In the genomic region with DNA sequence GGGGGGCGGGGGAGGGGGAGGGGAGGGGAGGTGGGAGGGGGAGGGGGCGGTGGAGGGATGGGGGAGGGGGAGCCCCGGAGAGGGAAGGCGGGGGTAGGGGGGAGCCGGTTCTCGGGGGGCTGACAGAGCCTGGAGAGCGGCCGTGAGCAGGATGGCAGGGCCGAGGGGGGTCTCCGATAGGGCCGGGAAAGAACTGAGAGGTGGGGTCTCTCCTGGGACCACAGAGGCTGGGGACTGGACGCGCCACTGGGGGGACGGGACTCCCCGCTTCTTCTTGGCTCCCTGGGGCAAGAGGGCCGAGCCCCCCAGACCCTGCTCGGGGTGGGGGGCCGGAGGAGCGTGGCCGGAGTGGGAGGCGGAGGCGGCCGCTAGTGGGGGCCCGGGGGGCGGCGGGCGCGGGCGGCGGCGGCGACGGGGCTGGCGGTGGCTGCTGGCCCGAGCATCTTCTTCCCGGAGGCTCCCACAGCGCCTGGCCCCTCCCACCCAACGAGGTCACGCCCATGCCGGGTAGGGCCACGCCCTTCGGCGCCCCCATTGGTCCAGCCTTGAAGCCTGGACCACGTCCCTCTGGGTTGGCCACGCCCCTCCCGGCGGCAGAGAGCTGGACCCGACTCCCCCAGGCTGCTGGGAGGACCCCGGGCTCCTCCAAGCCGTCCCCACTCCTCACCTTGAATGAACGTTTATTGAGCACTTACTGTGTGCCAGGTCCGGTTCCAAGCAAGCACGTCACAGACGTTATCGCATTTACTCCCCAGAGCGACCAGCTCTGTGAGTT, we compare ENCODE assay signal across 8 cellular contexts. TPM values are rescaled to one million over a fixed set of nuclear protein-coding genes. Genes with fewer than 3 reads are reported as not detected.
DNase-seq lines count a peak whose midpoint lies in the region; ATAC-seq, FAIRE-seq and TF ChIP-seq lines count a peak whose summit lies in the region.

A gene with protein sequence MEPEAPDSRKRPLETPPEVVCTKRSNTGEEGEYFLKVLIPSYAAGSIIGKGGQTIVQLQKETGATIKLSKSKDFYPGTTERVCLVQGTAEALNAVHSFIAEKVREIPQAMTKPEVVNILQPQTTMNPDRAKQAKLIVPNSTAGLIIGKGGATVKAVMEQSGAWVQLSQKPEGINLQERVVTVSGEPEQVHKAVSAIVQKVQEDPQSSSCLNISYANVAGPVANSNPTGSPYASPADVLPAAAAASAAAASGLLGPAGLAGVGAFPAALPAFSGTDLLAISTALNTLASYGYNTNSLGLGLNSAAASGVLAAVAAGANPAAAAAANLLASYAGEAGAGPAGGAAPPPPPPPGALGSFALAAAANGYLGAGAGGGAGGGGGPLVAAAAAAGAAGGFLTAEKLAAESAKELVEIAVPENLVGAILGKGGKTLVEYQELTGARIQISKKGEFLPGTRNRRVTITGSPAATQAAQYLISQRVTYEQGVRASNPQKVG (minus strand): TSS at position 302 of the 775 bp plus-strand sequence. CDS start 514 bp downstream, outside the sequence.

- peak; percentile 66 to 72 for ATAC-seq in activated T-cell treated with anti-CD3 and anti-CD28 coated beads, Interleukin-2, amount 50 U/mL, for 72 hours (replicated peaks in 1 of 2)
- ATAC-seq in aorta (ENCODE audit: low FRiP score) (peak; percentile 73), HG02870 (IDR thresholded peaks at IDR 0.05; ENCODE audit: unreplicated experiment) (no peak)

- intact Hi-C loops in aorta (cut with DNase I) (no loop called here), prostate gland (cut with DNase I) (no loop called here)

- H3K27ac ChIP-seq in aorta (ENCODE audit: low read depth in 1 of 2, low read length in 2 of 2) (no peak within 1 kb of the TSS), prostate gland (no peak within 1 kb of the TSS)

- H3K36me3 ChIP-seq in neuron (ENCODE audit: insufficient read depth, low read length) (peaks cover 22% of the 10 kb centered on the region), aorta (ENCODE audit: control insufficient read depth in 1 of 2, insufficient read depth in 2 of 2, low read length in 1 of 2) (no peaks in the 10 kb centered on the region), prostate gland (no peaks in the 10 kb centered on the region)

- peak within 1 kb of the TSS; percentile 70 for H3K4me3 ChIP-seq in neuron (ENCODE audit: low read length)
- no peak within 1 kb of the TSS for H3K4me3 ChIP-seq in aorta (ENCODE audit: low read length in 2 of 2)
- peak within 1 kb of the TSS in 1 of 2 donors; percentile 19 for H3K4me3 ChIP-seq in prostate gland

- H3K4me1 ChIP-seq in neuron (ENCODE audit: insufficient read depth, low read length) (peaks cover 47% of the 10 kb centered on the region), aorta (ENCODE audit: control insufficient read depth in 1 of 2, insufficient read depth in 2 of 2, low read length in 2 of 2) (no peaks in the 10 kb centered on the region), prostate gland (replicated peaks) (no peaks in the 10 kb centered on the region)

- no peaks in the 10 kb centered on the region for H3K9me3 Mint-ChIP-seq in activated T-cell treated with anti-CD3 and anti-CD28 coated beads, Interleukin-2, amount 50 U/mL, for 72 hours

- peak within 1 kb of the TSS; percentile 29 to 57 for H3K4me3 Mint-ChIP-seq in activated T-cell treated with anti-CD3 and anti-CD28 coated beads, Interleukin-2, amount 50 U/mL, for 72 hours

- WGBS in aorta, 2 donors: 3 to 7% methylated on average over 29 to 54 of the region's 56 CpGs
- 7% methylated on average over 41 of the region's 56 CpGs for WGBS in prostate gland

- no peaks in the 10 kb centered on the region for H3K27me3 ChIP-seq in neuron (ENCODE audit: insufficient read depth, low read length)
- H3K27me3 ChIP-seq in aorta (ENCODE audit: control insufficient read depth in 1 of 2, insufficient read depth in 2 of 2, low read length in 1 of 2): no peaks in the 10 kb centered on the region
- H3K27me3 ChIP-seq in prostate gland (replicated peaks; ENCODE audit: insufficient read depth): peaks cover 15% of the 10 kb centered on the region

- FAIRE-seq in GM12892 (lab: Jason Lieb, UNC) (peak; percentile 81), frontal cortex (lab: Jason Lieb, UNC) (no peak)

- H3K27me3 Mint-ChIP-seq in activated T-cell treated with anti-CD3 and anti-CD28 coated beads, Interleukin-2, amount 50 U/mL, for 72 hours (ENCODE audit: low read depth): peaks cover 80% of the 10 kb centered on the region

- no peak for TF ChIP-seq CTCF in prostate gland (IDR thresholded peaks at IDR 0.05)

- H3K36me3 Mint-ChIP-seq in activated T-cell treated with anti-CD3 and anti-CD28 coated beads, Interleukin-2, amount 50 U/mL, for 72 hours (ENCODE audit: insufficient read depth in 2 of 2): peaks cover 1% of the 10 kb centered on the region in 2 donors

- H3K4me1 Mint-ChIP-seq in activated T-cell treated with anti-CD3 and anti-CD28 coated beads, Interleukin-2, amount 50 U/mL, for 72 hours (ENCODE audit: low read depth): peaks cover 18% of the 10 kb centered on the region

- no peak for TF ChIP-seq POLR2A in GM12892 (IDR thresholded peaks at IDR 0.05; ENCODE audit: low read depth, low read length)
- TF ChIP-seq POLR2A in prostate gland (IDR thresholded peaks at IDR 0.05): no peak

- H3K27ac Mint-ChIP-seq in activated T-cell treated with anti-CD3 and anti-CD28 coated beads, Interleukin-2, amount 50 U/mL, for 72 hours: no peak within 1 kb of the TSS

- peak; percentile 71 for DNase-seq in GM12892 (ENCODE audit: insufficient read length)
- peak; percentile 75 for DNase-seq in NCI-H2196 treated with DMSO at 0.1 percent for 48 hours (lab: John Stamatoyannopoulos, UW; ENCODE audit: unreplicated experiment)
- DNase-seq in activated T-cell treated with anti-CD3 and anti-CD28 coated beads, Interleukin-2, amount 50 U/mL, for 72 hours: peak; percentile 56 to 75
- DNase-seq in frontal cortex (ENCODE audit: low spot score in 2 of 2): peak; percentile 84 to 94
- DNase-seq in aorta: peak; percentile 71 to 87
- no peak for DNase-seq in prostate gland (ENCODE audit: low spot score)

- no peak within 1 kb of the TSS for H2AFZ ChIP-seq in neuron (ENCODE audit: low read depth, low read length)

- no peaks in the 10 kb centered on the region for H3K9me3 ChIP-seq in neuron (ENCODE audit: low read length)
- H3K9me3 ChIP-seq in aorta (ENCODE audit: control insufficient read depth, low read length): no peaks in the 10 kb centered on the region
- H3K9me3 ChIP-seq in prostate gland: no peaks in the 10 kb centered on the region

RNA-seq across cellular contexts. Expression of the gene that starts here (rescaled TPM):
- not detected for polyA plus RNA-seq in GM12892 (2012; ENCODE audit: missing spikeins)
- total RNA-seq in activated T-cell treated with anti-CD3 and anti-CD28 coated beads, Interleukin-2, amount 50 U/mL, for 72 hours: under 1 TPM; 0.38 to 0.58 TPM
- total RNA-seq in frontal cortex: 8.6 TPM
- 10 to 100 TPM in 1 of 2 donors, 1 to 10 TPM in 1; 8.1 to 18.2 TPM for total RNA-seq in aorta
- under 1 TPM in 1 of 2 donors, not detected in 1; 0.13 TPM for polyA plus RNA-seq in aorta
- 1 to 10 TPM in 1 of 2 donors, under 1 TPM in 1; 0.87 to 3.1 TPM for total RNA-seq in prostate gland

Comparison
In these comparisons a context has a peak if more than half of its experiments do, and no peak if none do; other contexts are left out.
1. Peak in DNase-seq and ATAC-seq in activated T-cell treated with anti-CD3 and anti-CD28 coated beads, Interleukin-2, amount 50 U/mL, for 72 hours; RNA of the gene not detected or under 1 TPM.